ENCODE assay signal across 10 cellular contexts in the genomic region with DNA sequence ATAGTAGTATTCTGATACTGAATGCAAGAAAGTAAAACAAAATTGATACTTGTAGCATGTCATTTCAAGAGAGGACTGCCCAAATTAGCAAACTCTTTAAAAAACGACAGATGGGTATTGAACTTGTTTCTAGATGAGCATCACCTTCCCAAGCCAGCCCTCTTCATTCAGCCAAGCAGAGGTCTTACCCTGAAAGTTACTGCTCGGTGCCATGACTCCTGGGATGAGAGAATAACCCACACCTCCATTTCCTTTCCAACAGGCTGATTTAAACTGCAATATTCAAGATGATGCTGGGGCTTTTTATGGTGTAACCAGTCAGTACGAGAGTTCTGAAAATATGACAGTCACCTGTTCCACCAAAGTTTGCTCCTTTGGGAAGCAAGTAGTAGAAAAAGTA.
"Had no signal": no experiment of that assay in that cellular context is flagged by ENCODE, and none has a peak within 500 bp of the region (broad histone marks: within the 10 kb centered on the region; RNA-seq: fewer than 3 reads in every experiment).

No MANE protein-coding gene starts in this region.

- H3K27ac ChIP-seq: GM23248 had no signal

- H3K4me3 Mint-ChIP-seq: HFFc6 had no signal

- H3K4me1 ChIP-seq: HAP-1 had no signal

- H3K9me3 ChIP-seq: HAP-1 had no signal

- ATAC-seq: HCT116, K562 had no signal

- DNase-seq: GM23248, GOT3, H7, HFFc6, IMR-90, KG1 had no signal

- H3K9me3 Mint-ChIP-seq: HFFc6 had no signal

- FAIRE-seq: HTR-8/SVneo, K562 had no signal

- H3K27ac Mint-ChIP-seq: HFFc6 had no signal

- H3K4me3 ChIP-seq: GM23248, HAP-1, K562 had no signal
